In the genomic region with DNA sequence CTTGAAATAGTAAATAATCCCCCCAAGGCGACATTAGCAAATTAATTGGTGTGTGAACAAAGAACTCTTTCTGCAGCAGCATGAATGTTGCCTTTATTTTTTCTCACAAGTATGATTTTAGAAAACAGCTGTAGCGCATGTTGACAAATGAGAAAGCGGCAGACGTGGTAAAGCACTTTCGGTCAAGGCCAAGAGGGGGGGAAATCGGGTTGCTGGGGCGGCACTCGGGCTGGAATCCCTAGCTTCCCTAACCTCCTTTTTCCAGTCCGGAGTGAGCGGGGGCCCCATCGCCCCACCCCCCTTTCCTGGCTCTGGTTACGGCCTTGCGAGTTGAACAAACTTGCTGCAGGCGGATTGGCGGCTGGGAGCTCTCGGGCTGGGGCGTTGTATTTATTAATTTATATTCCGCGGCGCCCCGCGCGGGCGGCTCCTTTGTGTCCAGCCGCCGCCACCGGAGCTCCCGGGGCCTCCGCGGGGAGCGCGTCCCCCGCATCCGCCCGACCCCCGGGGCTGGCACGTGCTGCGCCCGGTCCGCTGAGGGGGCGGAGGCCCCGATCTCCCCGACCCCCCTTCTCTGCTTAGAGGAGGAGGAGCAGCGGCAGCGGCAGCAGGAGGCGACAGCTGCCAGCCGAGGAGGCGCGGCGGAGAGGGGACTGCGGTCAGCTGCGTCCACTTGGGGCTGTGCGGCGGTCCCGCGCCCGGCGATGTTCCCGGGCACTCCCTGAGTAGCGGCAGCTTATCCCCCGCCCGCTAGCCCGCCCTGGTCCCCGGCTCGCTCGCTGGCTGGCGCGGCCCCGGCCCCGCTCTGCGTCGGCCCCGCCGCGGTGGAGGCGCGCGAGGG, we compare ENCODE assay signal across 8 cellular contexts. TPM values are rescaled to one million over a fixed set of nuclear protein-coding genes. Genes with fewer than 3 reads are reported as not detected.
A peak's percentile ranks its signal among the peaks of the same experiment; 100 is the strongest.
DNase-seq lines count a peak whose midpoint lies in the region; ATAC-seq lines count a peak whose summit lies in the region.

Gene RHOBTB3 (plus strand): TSS at position 607 of the 841 bp plus-strand sequence. CDS start 347 bp downstream, outside the sequence.

- H3K4me1 Mint-ChIP-seq in naive thymus-derived CD4-positive, alpha-beta T cell = peaks cover 32 to 88% (median 63%) of the 10 kb centered on the region in 7 donors

- H3K27me3 ChIP-seq in HUES6 (ENCODE audit: control insufficient read depth, insufficient read depth, low read length) = peaks cover 61% of the 10 kb centered on the region
- peaks cover 4 to 6% of the 10 kb centered on the region in 2 donors for H3K27me3 ChIP-seq in naive thymus-derived CD4-positive, alpha-beta T cell (ENCODE audit: control insufficient read depth in 2 of 2, insufficient read depth in 2 of 2, low read length in 2 of 2)

- peak within 1 kb of the TSS in 8 of 9 donors; percentile 30 to 88 (median 62) for H3K27ac Mint-ChIP-seq in naive thymus-derived CD4-positive, alpha-beta T cell

- POLR2A ChIA-PET in naive thymus-derived CD4-positive, alpha-beta T cell (lab: Charles Lee) = interaction anchor here (0.7 kb wide), 1 partner anchor 109 kb away, joined by 3 read pairs; no protein-coding TSS in a partner anchor

- peak; percentile 46 for ATAC-seq in GM21390 (IDR thresholded peaks at IDR 0.05; ENCODE audit: unreplicated experiment)
- ATAC-seq in naive thymus-derived CD4-positive, alpha-beta T cell = peak; percentile 77

- intact Hi-C loops in naive thymus-derived CD4-positive, alpha-beta T cell (cut with micrococcal nuclease) = loop anchor here (2.0 to 5.0 kb wide), 6 partner anchors 30 to 176 kb away; partner anchors contain the start of genes ARSK (in 1 of the 2), RFESD (in 1 of the 2) and SKIC3 (in 1 of the 2)

- no peaks in the 10 kb centered on the region for H3K9me3 ChIP-seq in HUES6 (ENCODE audit: control insufficient read depth, insufficient read depth, low read depth, low read length)
- no peaks in the 10 kb centered on the region for H3K9me3 ChIP-seq in naive thymus-derived CD4-positive, alpha-beta T cell (ENCODE audit: control insufficient read depth in 2 of 3, low read length in 3 of 3)

- peak within 1 kb of the TSS; percentile 90 for H3K4me3 ChIP-seq in HUES6 (ENCODE audit: low read depth, low read length)
- peak within 1 kb of the TSS; percentile 64 for H3K4me3 ChIP-seq in naive thymus-derived CD4-positive, alpha-beta T cell (ENCODE audit: low read length)

- peaks cover 24% of the 10 kb centered on the region for H3K4me1 ChIP-seq in HUES6 (ENCODE audit: control insufficient read depth, insufficient read depth, low read length)
- H3K4me1 ChIP-seq in naive thymus-derived CD4-positive, alpha-beta T cell (ENCODE audit: control insufficient read depth in 2 of 2, insufficient read depth in 2 of 2, low read length in 2 of 2) = peaks cover 0 to 20% of the 10 kb centered on the region in 2 donors

- H3K27ac ChIP-seq in HUES6 (ENCODE audit: low read depth, low read length) = peak within 1 kb of the TSS; percentile 10; the same call in 1 of the 2 replicates
- peak within 1 kb of the TSS; percentile 9 for H3K27ac ChIP-seq in naive thymus-derived CD4-positive, alpha-beta T cell (ENCODE audit: low read depth, low read length)
- peak within 1 kb of the TSS; percentile 92 for H3K27ac ChIP-seq in temporal lobe (ENCODE audit: low read depth, low read length)

- H3K27me3 Mint-ChIP-seq in naive thymus-derived CD4-positive, alpha-beta T cell = peaks cover 6 to 79% (median 13%) of the 10 kb centered on the region in 5 donors

- peak within 1 kb of the TSS; percentile 83 to 94 (median 88) for H3K4me3 Mint-ChIP-seq in naive thymus-derived CD4-positive, alpha-beta T cell

- no peaks in the 10 kb centered on the region; the same call in 1 of the 2 replicates for H3K36me3 ChIP-seq in HUES6 (ENCODE audit: control insufficient read depth, insufficient read depth, low read length)
- no peaks in the 10 kb centered on the region for H3K36me3 ChIP-seq in naive thymus-derived CD4-positive, alpha-beta T cell (ENCODE audit: control insufficient read depth in 2 of 3, insufficient read depth in 3 of 3, low read length in 3 of 3)

- H3K9ac ChIP-seq in HUES6 (ENCODE audit: low read length) = peak within 1 kb of the TSS; percentile 92

- no peaks in the 10 kb centered on the region for H3K9me3 Mint-ChIP-seq in naive thymus-derived CD4-positive, alpha-beta T cell

- DNase-seq in DMS 273 (lab: John Stamatoyannopoulos, UW; ENCODE audit: unreplicated experiment) (peak; percentile 96), OCI-M2 (lab: John Stamatoyannopoulos, UW; ENCODE audit: unreplicated experiment) (peak; percentile 30), fibroblast of the conjunctiva (ENCODE audit: low read depth) (peak; percentile 90)
- DNase-seq in activated naive CD4-positive, alpha-beta T cell (lab: John Stamatoyannopoulos, UW) = peak in 3 of 4 experiments; percentile 6 to 45 (median 17)
- peak; percentile 20 to 58 (median 41) for DNase-seq in naive thymus-derived CD4-positive, alpha-beta T cell

- no peaks in the 10 kb centered on the region for H3K36me3 Mint-ChIP-seq in naive thymus-derived CD4-positive, alpha-beta T cell

- CTCF ChIA-PET in naive thymus-derived CD4-positive, alpha-beta T cell (lab: Charles Lee) = interaction anchor here (0.6 to 1.0 kb wide), 2 partner anchors 50 to 89 kb away, joined by 3 read pairs; no protein-coding TSS in a partner anchor

RNA-seq across cellular contexts. Expression of gene RHOBTB3, which starts in this region (rescaled TPM):
- total RNA-seq in naive thymus-derived CD4-positive, alpha-beta T cell = 1 to 10 TPM in 4 of 5 experiments, under 1 TPM in 1; 0.24 to 9.6 (median 1.6) TPM
- polyA plus RNA-seq in naive thymus-derived CD4-positive, alpha-beta T cell = 1 to 10 TPM; 4.6 to 7.7 TPM
- total RNA-seq in temporal lobe = 135 TPM

Comparison
In these comparisons a context has a peak if more than half of its experiments do, and no peak if none do; other contexts are left out.
1. Peak in every context shown above with its lines: DNase-seq, ATAC-seq, H3K4me3 ChIP-seq and H3K27ac ChIP-seq.
2. RNA of gene RHOBTB3 (total RNA-seq): 135 TPM in temporal lobe (single experiment); 0.24 to 9.6 TPM in naive thymus-derived CD4-positive, alpha-beta T cell; every median in the first group is over 10 times any median in the second.
3. DNase-seq: peak in every context shown above with its lines; median percentile 96 in DMS 273; 90 in fibroblast of the conjunctiva; 41 in naive thymus-derived CD4-positive, alpha-beta T cell; 30 in OCI-M2; 17 in activated naive CD4-positive, alpha-beta T cell.
4. H3K27ac ChIP-seq: peak in every context shown above with its lines; median percentile 92 in temporal lobe; 10 in HUES6; 9 in naive thymus-derived CD4-positive, alpha-beta T cell.